9 cellular contexts compared by ENCODE assay signal in genomic region chr11:16986434-16987204, GRCh38. TPM values are rescaled to one million over a fixed set of nuclear protein-coding genes. Genes with fewer than 3 reads are reported as not detected.
DNase-seq lines count a peak whose midpoint lies in the region; ATAC-seq and TF ChIP-seq lines count a peak whose summit lies in the region.
"Had no signal": no experiment of that assay in that cellular context is flagged by ENCODE, and none has a peak within 500 bp of the region (broad histone marks: within the 10 kb centered on the region; RNA-seq: fewer than 3 reads in every experiment).

No MANE protein-coding gene starts in this region.

- no peaks in the 10 kb centered on the region for H3K27me3 Mint-ChIP-seq in activated T-cell treated with anti-CD3 and anti-CD28 coated beads, Interleukin-2, amount 50 U/mL, for 72 hours (ENCODE audit: low read depth)
- H3K27me3 Mint-ChIP-seq in type B pancreatic cell: no peaks in the 10 kb centered on the region

- H3K4me1 Mint-ChIP-seq in activated T-cell treated with anti-CD3 and anti-CD28 coated beads, Interleukin-2, amount 50 U/mL, for 72 hours (ENCODE audit: low read depth): peaks cover 34% of the 10 kb centered on the region
- peaks cover 48% of the 10 kb centered on the region for H3K4me1 Mint-ChIP-seq in type B pancreatic cell (ENCODE audit: unreplicated experiment)

- H3K4me3 Mint-ChIP-seq in activated T-cell treated with anti-CD3 and anti-CD28 coated beads, Interleukin-2, amount 50 U/mL, for 72 hours: peak overlapping the region in 1 of 2 donors; percentile 10
- H3K4me3 Mint-ChIP-seq in type B pancreatic cell: peak overlapping the region; percentile 69

- no peak overlapping the region for H3K27ac Mint-ChIP-seq in activated T-cell treated with anti-CD3 and anti-CD28 coated beads, Interleukin-2, amount 50 U/mL, for 72 hours
- peak overlapping the region; percentile 90 for H3K27ac Mint-ChIP-seq in type B pancreatic cell

- peak; percentile 99 for ATAC-seq in GM18502 (IDR thresholded peaks at IDR 0.05; ENCODE audit: poor library complexity, unreplicated experiment)
- peak; percentile 97 for ATAC-seq in GM21723 (IDR thresholded peaks at IDR 0.05; ENCODE audit: unreplicated experiment)
- ATAC-seq in activated T-cell treated with anti-CD3 and anti-CD28 coated beads, Interleukin-2, amount 50 U/mL, for 72 hours (replicated peaks in 1 of 2): peak; percentile 95

- no peaks in the 10 kb centered on the region for H3K36me3 Mint-ChIP-seq in activated T-cell treated with anti-CD3 and anti-CD28 coated beads, Interleukin-2, amount 50 U/mL, for 72 hours (ENCODE audit: insufficient read depth in 2 of 2)
- peaks cover 5% of the 10 kb centered on the region for H3K36me3 Mint-ChIP-seq in type B pancreatic cell

- no peaks in the 10 kb centered on the region for H3K9me3 Mint-ChIP-seq in activated T-cell treated with anti-CD3 and anti-CD28 coated beads, Interleukin-2, amount 50 U/mL, for 72 hours
- no peaks in the 10 kb centered on the region for H3K9me3 Mint-ChIP-seq in type B pancreatic cell

- no peak for TF ChIP-seq CTCF in type B pancreatic cell (conservative IDR thresholded peaks at IDR 0.05)

- DNase-seq in LoVo (ENCODE audit: low spot score) (peak; percentile 83), mucosa of gallbladder (ENCODE audit: low spot score) (peak; percentile 92), type B pancreatic cell (ENCODE audit: extremely low spot score, unreplicated experiment) (no peak), GOT3 (lab: John Stamatoyannopoulos, UW) (no peak), medulla oblongata (ENCODE audit: extremely low spot score) (no peak)
- DNase-seq in activated T-cell treated with anti-CD3 and anti-CD28 coated beads, Interleukin-2, amount 50 U/mL, for 72 hours: peak; percentile 60 to 76

RNA-seq across cellular contexts. Expression of gene PLEKHA7, which starts 27.6 kb away (rescaled TPM):
- total RNA-seq in activated T-cell treated with anti-CD3 and anti-CD28 coated beads, Interleukin-2, amount 50 U/mL, for 72 hours: 10 to 100 TPM in 1 of 2 donors, 1 to 10 TPM in 1; 6.5 to 11.0 TPM
- total RNA-seq in mucosa of gallbladder: 60.9 TPM
- total RNA-seq in type B pancreatic cell (ENCODE audit: low replicate concordance): 64.7 and 177 TPM in 2 replicates
- total RNA-seq: SJSA1 had no signal

Comparison
In these comparisons a context has a peak if more than half of its experiments do, and no peak if none do; other contexts are left out.
1. DNase-seq: peak in LoVo (single experiment), activated T-cell treated with anti-CD3 and anti-CD28 coated beads, Interleukin-2, amount 50 U/mL, for 72 hours (2 of 2) and mucosa of gallbladder (single experiment); none in type B pancreatic cell (single experiment), GOT3 (single experiment) and medulla oblongata (single experiment).
2. Peak in every context shown above with its lines, with median percentiles within 50 percentile points of each other: ATAC-seq.